Comparison of ENCODE assay signal across 1 cellular context in the genomic region with DNA sequence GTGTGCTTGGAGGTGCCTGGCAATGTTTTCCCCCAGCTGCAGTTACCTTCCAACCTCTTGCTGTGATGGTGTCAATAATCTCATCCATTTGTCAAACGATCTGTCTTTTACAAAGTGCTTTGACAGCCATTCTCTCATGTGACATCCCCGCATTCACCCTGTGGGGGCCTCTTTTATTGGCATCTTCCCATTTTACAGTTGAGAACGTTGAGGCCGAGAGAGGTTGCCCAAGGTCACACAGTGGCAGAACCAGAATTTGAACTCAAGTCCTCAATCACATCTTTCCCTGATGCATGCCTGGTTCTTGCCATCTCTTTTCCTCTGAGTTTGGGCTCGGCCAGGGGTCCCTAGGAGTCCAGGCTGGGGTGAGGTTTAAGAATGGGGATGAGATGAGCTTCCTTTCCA.
TF ChIP-seq lines count a peak whose summit lies in the region.

No MANE protein-coding gene starts in this region.

TF ChIP-seq in HEK293, 187 proteins besides CTCF, POLR2A, EP300 and RAD21 (continued from another document):
- TF ChIP-seq ZNF623 (tag by site-specific recombination; IDR thresholded peaks at IDR 0.05) (peak; percentile 21; the same call in 1 of the 2 replicates), ZNF639 (tag by site-specific recombination; IDR thresholded peaks at IDR 0.05) (peak; percentile 13; the same call in 1 of the 2 replicates), REPIN1 (tag by site-specific recombination; IDR thresholded peaks at IDR 0.05; ENCODE audit: low read depth) (no peak)
- TF ChIP-seq, protein P1, sequence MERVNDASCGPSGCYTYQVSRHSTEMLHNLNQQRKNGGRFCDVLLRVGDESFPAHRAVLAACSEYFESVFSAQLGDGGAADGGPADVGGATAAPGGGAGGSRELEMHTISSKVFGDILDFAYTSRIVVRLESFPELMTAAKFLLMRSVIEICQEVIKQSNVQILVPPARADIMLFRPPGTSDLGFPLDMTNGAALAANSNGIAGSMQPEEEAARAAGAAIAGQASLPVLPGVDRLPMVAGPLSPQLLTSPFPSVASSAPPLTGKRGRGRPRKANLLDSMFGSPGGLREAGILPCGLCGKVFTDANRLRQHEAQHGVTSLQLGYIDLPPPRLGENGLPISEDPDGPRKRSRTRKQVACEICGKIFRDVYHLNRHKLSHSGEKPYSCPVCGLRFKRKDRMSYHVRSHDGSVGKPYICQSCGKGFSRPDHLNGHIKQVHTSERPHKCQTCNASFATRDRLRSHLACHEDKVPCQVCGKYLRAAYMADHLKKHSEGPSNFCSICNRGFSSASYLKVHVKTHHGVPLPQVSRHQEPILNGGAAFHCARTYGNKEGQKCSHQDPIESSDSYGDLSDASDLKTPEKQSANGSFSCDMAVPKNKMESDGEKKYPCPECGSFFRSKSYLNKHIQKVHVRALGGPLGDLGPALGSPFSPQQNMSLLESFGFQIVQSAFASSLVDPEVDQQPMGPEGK (tag by site-specific recombination; IDR thresholded peaks at IDR 0.05): 0 out of 2 replicates have a peak, but pooled peaks have one; percentile 2
- TF ChIP-seq, protein P2, sequence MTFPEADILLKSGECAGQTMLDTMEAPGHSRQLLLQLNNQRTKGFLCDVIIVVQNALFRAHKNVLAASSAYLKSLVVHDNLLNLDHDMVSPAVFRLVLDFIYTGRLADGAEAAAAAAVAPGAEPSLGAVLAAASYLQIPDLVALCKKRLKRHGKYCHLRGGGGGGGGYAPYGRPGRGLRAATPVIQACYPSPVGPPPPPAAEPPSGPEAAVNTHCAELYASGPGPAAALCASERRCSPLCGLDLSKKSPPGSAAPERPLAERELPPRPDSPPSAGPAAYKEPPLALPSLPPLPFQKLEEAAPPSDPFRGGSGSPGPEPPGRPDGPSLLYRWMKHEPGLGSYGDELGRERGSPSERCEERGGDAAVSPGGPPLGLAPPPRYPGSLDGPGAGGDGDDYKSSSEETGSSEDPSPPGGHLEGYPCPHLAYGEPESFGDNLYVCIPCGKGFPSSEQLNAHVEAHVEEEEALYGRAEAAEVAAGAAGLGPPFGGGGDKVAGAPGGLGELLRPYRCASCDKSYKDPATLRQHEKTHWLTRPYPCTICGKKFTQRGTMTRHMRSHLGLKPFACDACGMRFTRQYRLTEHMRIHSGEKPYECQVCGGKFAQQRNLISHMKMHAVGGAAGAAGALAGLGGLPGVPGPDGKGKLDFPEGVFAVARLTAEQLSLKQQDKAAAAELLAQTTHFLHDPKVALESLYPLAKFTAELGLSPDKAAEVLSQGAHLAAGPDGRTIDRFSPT (tag by site-specific recombination; IDR thresholded peaks at IDR 0.05): no peak
TF ChIP-seq in HEK293: peak in this region for 8.
